13 cellular contexts compared by ENCODE assay signal in genomic region chr5:132639706-132640130, GRCh38. TPM values are rescaled to one million over a fixed set of nuclear protein-coding genes. Genes with fewer than 3 reads are reported as not detected.
DNase-seq lines count a peak whose midpoint lies in the region; ATAC-seq and TF ChIP-seq lines count a peak whose summit lies in the region.
"Had no signal": no experiment of that assay in that cellular context is flagged by ENCODE, and none has a peak within 500 bp of the region (broad histone marks: within the 10 kb centered on the region; RNA-seq: fewer than 3 reads in every experiment).

No MANE protein-coding gene starts in this region.

- DNase-seq in GM06990 (ENCODE audit: extremely low read depth, insufficient read length): peak; percentile 56
- DNase-seq in OCI-LY7 (ENCODE audit: low spot score): no peak
- no peak for DNase-seq in GM19238 (ENCODE audit: insufficient read length, low spot score)
- no peak for DNase-seq in body of pancreas
- no peak for DNase-seq in ovary
- DNase-seq: cerebellar nuclear complex, glutamatergic neuron, NCI-H1092 treated with DMSO at 0.1 percent for 48 hours had no signal

- BruUV-seq in OCI-LY7 (replicated peaks; lab: Mats Ljungman, UMichigan): no TSS peak

- intact Hi-C loops in OCI-LY7 (cut with micrococcal nuclease; ENCODE audit: unreplicated experiment) (no loop called here), body of pancreas (cut with DNase I) (no loop called here), ovary (cut with DNase I) (no loop called here)

- no peak overlapping the region for H3K4me2 ChIP-seq in OCI-LY7 (ENCODE audit: low read length)

- no peaks in the 10 kb centered on the region for H4K20me1 ChIP-seq in OCI-LY7 (ENCODE audit: insufficient read depth, low read length)

- H2AFZ ChIP-seq in OCI-LY7 (ENCODE audit: low read length): no peak overlapping the region

- H3K4me3 ChIP-seq in GM06990 (replicated peaks; ENCODE audit: low read depth, low read length) (no peak overlapping the region), OCI-LY7 (ENCODE audit: low read depth, low read length, poor library complexity, severe bottlenecking) (no peak overlapping the region), body of pancreas (no peak overlapping the region), ovary (no peak overlapping the region)

- H3K36me3 ChIP-seq in GM06990 (ENCODE audit: control insufficient read depth, insufficient read depth, low read length) (peaks cover 9% of the 10 kb centered on the region), OCI-LY7 (ENCODE audit: insufficient read depth, low read length) (peaks cover 87% of the 10 kb centered on the region), body of pancreas (replicated peaks in 1 of 2; ENCODE audit: insufficient read depth in 1 of 2, low read depth in 2 of 2) (peaks cover 0 to 21% of the 10 kb centered on the region in 2 donors), ovary (no peaks in the 10 kb centered on the region)

- POLR2A ChIA-PET in OCI-LY7 (lab: Charles Lee): interaction anchor here (0.7 kb wide), 1 partner anchor 42 kb away, joined by 3 read pairs; no protein-coding TSS in a partner anchor

- H3K9me3 ChIP-seq in OCI-LY7 (ENCODE audit: low read length): no peaks in the 10 kb centered on the region
- no peaks in the 10 kb centered on the region for H3K9me3 ChIP-seq in body of pancreas
- H3K9me3 ChIP-seq in ovary: no peaks in the 10 kb centered on the region

- no peak overlapping the region for H3K27ac ChIP-seq in OCI-LY7 (ENCODE audit: low read depth, low read length, poor library complexity, severe bottlenecking)
- H3K27ac ChIP-seq in body of pancreas: no peak overlapping the region
- H3K27ac ChIP-seq in ovary: no peak overlapping the region

- no peaks in the 10 kb centered on the region for H3K9me2 ChIP-seq in OCI-LY7 (ENCODE audit: insufficient read depth, low read length)

- no peaks in the 10 kb centered on the region for H3K27me3 ChIP-seq in GM06990 (replicated peaks; ENCODE audit: control insufficient read depth, insufficient read depth, low read length)
- no peaks in the 10 kb centered on the region for H3K27me3 ChIP-seq in body of pancreas
- H3K27me3 ChIP-seq in ovary: no peaks in the 10 kb centered on the region

- no peak for TF ChIP-seq EP300 in ovary (IDR thresholded peaks at IDR 0.05)

- TF ChIP-seq CTCF in GM06990 (IDR thresholded peaks at IDR 0.05; ENCODE audit: insufficient read depth, low read length, poor library complexity, severe bottlenecking) (no peak), OCI-LY7 (conservative IDR thresholded peaks at IDR 0.05; ENCODE audit: low read length) (no peak), body of pancreas (IDR thresholded peaks at IDR 0.05) (no peak), ovary (IDR thresholded peaks at IDR 0.05) (no peak)

- ATAC-seq in GM19025 (IDR thresholded peaks at IDR 0.05; ENCODE audit: low read depth, unreplicated experiment) (peak; percentile 52), HG02763 (IDR thresholded peaks at IDR 0.05; ENCODE audit: unreplicated experiment) (peak; percentile 57), HG03571 (IDR thresholded peaks at IDR 0.05; ENCODE audit: unreplicated experiment) (peak; percentile 72), body of pancreas (no peak)

- no peaks in the 10 kb centered on the region for H3K4me1 ChIP-seq in OCI-LY7 (ENCODE audit: insufficient read depth, low read length, poor library complexity, severe bottlenecking)
- no peaks in the 10 kb centered on the region for H3K4me1 ChIP-seq in body of pancreas
- no peaks in the 10 kb centered on the region for H3K4me1 ChIP-seq in ovary (ENCODE audit: insufficient read depth)

- 55 to 73% methylated on average over 2 of the region's 2 CpGs for WGBS in body of pancreas, 2 donors
- WGBS in ovary, 3 donors: 89 to 98% (median 89%) methylated on average over 2 of the region's 2 CpGs

- CTCF ChIA-PET in OCI-LY7 (lab: Charles Lee; ENCODE audit: unreplicated experiment): no interaction called here

- no peaks in the 10 kb centered on the region for H3K79me2 ChIP-seq in OCI-LY7 (ENCODE audit: insufficient read depth, low read depth, low read length)

- TF ChIP-seq POLR2A in body of pancreas (IDR thresholded peaks at IDR 0.05) (no peak), ovary (IDR thresholded peaks at IDR 0.05) (no peak)

RNA-seq across cellular contexts. Expression of gene IL13, which starts 18.3 kb away (rescaled TPM):
- total RNA-seq in OCI-LY7 (2014; rRNA removed; shearing (Covaris generic)): not detected in 2 replicates
- total RNA-seq in OCI-LY7 (2022) (not detected in 2 replicates), body of pancreas (not detected), ovary (not detected)
- not detected for polyA plus RNA-seq in ovary
- total RNA-seq: mucosa of gallbladder had no signal
- polyA plus RNA-seq: CD14-positive monocyte had no signal

RNA-seq across cellular contexts. Expression of gene IL4, which starts 34.1 kb away (rescaled TPM):
- total RNA-seq in OCI-LY7 (2014; rRNA removed; shearing (Covaris generic)): not detected in 2 replicates
- total RNA-seq in OCI-LY7 (2022): not detected in 2 replicates
- total RNA-seq in body of pancreas: not detected
- total RNA-seq in ovary: not detected
- polyA plus RNA-seq in ovary: not detected
- total RNA-seq: mucosa of gallbladder had no signal
- polyA plus RNA-seq: CD14-positive monocyte had no signal
